Comparison of ENCODE assay signal across 13 cellular contexts in genomic region chr3:142896201-142896755, GRCh38. TPM values are rescaled to one million over a fixed set of nuclear protein-coding genes. Genes with fewer than 3 reads are reported as not detected.
DNase-seq lines count a peak whose midpoint lies in the region; ATAC-seq, FAIRE-seq and TF ChIP-seq lines count a peak whose summit lies in the region.
"Had no signal": no experiment of that assay in that cellular context is flagged by ENCODE, and none has a peak within 500 bp of the region (broad histone marks: within the 10 kb centered on the region; RNA-seq: fewer than 3 reads in every experiment).

No MANE protein-coding gene starts in this region.

- no peak overlapping the region for H3K4me3 ChIP-seq in skeletal muscle satellite cell (ENCODE audit: low read length)
- H3K4me3 ChIP-seq in gastroesophageal sphincter, result no peak overlapping the region
- H3K4me3 ChIP-seq: heart right ventricle had no signal

- TF ChIP-seq EP300 in gastroesophageal sphincter (IDR thresholded peaks at IDR 0.05), result no peak

- TF ChIP-seq CTCF in gastroesophageal sphincter (IDR thresholded peaks at IDR 0.05), result no peak

- peak overlapping the region; percentile 11 for H3K4me2 ChIP-seq in skeletal muscle satellite cell (ENCODE audit: low read length)

- H3K27ac ChIP-seq in gastroesophageal sphincter, result no peak overlapping the region
- H3K27ac ChIP-seq: heart right ventricle had no signal

- H3K27me3 ChIP-seq in skeletal muscle satellite cell (ENCODE audit: control insufficient read depth, insufficient read depth, low read length), result no peaks in the 10 kb centered on the region
- no peaks in the 10 kb centered on the region for H3K27me3 ChIP-seq in gastroesophageal sphincter
- H3K27me3 ChIP-seq: heart right ventricle had no signal

- DNase-seq in GM04504 (ENCODE audit: low read depth) (peak; percentile 47), RCC 7860 (ENCODE audit: low spot score) (peak; percentile 82), fibroblast of gingiva (ENCODE audit: low read depth) (peak; percentile 19), DMS79 treated with DMSO at 0.1 percent for 48 hours (lab: John Stamatoyannopoulos, UW) (no peak)
- DNase-seq: heart right ventricle; Karpas-422; NCI-H2171 treated with DMSO at 0.1 percent for 48 hours; stimulated activated CD4-positive, alpha-beta T cell treated with anti-CD3 and anti-CD28 coated beads, Interleukin-4, amount 100 ng/mL, for 1 hour; stimulated activated naive CD4-positive, alpha-beta T cell had no signal

- no peaks in the 10 kb centered on the region for H3K36me3 ChIP-seq in skeletal muscle satellite cell (ENCODE audit: insufficient read depth, low read length)
- no peaks in the 10 kb centered on the region for H3K36me3 ChIP-seq in gastroesophageal sphincter
- H3K36me3 ChIP-seq: heart right ventricle had no signal

- ATAC-seq in gastroesophageal sphincter (no peak), GM21526 (IDR thresholded peaks at IDR 0.05; ENCODE audit: low FRiP score, unreplicated experiment) (no peak)
- ATAC-seq: activated naive CD4-positive, alpha-beta T cell treated with anti-CD3 and anti-CD28 coated beads, Interleukin-2, amount 50 U/mL, for 72 hours had no signal

- H3K4me1 ChIP-seq in skeletal muscle satellite cell (ENCODE audit: control insufficient read depth, insufficient read depth, low read length) (peaks cover 15% of the 10 kb centered on the region), gastroesophageal sphincter (no peaks in the 10 kb centered on the region)

- H3K9ac ChIP-seq in skeletal muscle satellite cell (ENCODE audit: low read depth, low read length), result no peak overlapping the region

- no peak for TF ChIP-seq POLR2A in gastroesophageal sphincter (IDR thresholded peaks at IDR 0.05)

- 81 to 82% methylated on average over 5 to 7 of the region's 9 CpGs for WGBS in gastroesophageal sphincter (ENCODE audit: low coverage in 1 of 2), 2 donors

- FAIRE-seq in RCC 7860 (lab: Jason Lieb, UNC), result peak; percentile 74

- H3K9me3 ChIP-seq in skeletal muscle satellite cell (replicated peaks; ENCODE audit: low read length) (no peaks in the 10 kb centered on the region), gastroesophageal sphincter (no peaks in the 10 kb centered on the region)
- H3K9me3 ChIP-seq: heart right ventricle had no signal

RNA-seq across cellular contexts. Expression of gene PCOLCE2, which starts 7.4 kb away (rescaled TPM):
- total RNA-seq in skeletal muscle satellite cell (2012; rRNA removed), result 50.4 and 66.2 TPM in 2 replicates
- 10 to 100 TPM; 13.5 to 88.1 (median 44.2) TPM for total RNA-seq in gastroesophageal sphincter
- total RNA-seq: activated naive CD4-positive, alpha-beta T cell treated with anti-CD3 and anti-CD28 coated beads, Interleukin-2, amount 50 U/mL, for 72 hours had no signal
